In the genomic region with DNA sequence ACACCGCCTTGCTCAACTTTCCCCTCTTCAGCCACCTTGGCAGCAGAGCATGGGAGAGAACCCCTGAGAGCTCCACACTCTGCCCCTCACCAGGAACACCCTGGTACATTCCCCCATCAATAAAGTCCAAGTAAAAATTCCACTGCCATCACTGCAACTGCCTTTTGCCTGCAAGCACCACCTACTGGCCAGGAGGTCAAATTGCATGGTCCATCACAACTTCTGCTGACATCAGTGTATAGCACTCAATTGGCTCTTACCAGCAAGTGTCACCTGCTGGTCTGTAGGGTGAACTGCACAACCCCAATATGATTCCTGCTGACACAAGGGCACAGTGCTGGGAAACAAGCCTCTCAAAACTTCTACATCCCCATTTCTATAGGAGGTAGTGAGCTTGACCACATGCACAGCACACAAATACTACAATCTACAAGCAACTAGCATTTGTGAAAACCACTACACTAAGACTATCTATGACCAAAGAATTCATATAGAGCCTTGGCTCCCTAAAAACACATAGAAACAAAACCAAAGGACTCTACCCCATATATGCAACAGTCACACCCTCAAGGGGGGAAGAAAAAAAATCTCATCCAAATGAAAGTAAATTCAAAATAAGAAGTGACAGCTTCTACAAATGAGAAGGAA, we compare ENCODE assay signal across 8 cellular contexts.
DNase-seq lines count a peak whose midpoint lies in the region; ATAC-seq lines count a peak whose summit lies in the region.

No MANE protein-coding gene starts in this region.

- H3K4me3 Mint-ChIP-seq in memory B cell, result no peak overlapping the region

- H3K36me3 Mint-ChIP-seq in memory B cell, result peaks cover 4% of the 10 kb centered on the region

- ATAC-seq in GM21526 (IDR thresholded peaks at IDR 0.05; ENCODE audit: low FRiP score, unreplicated experiment) (peak; percentile 48), memory B cell (ENCODE audit: low read depth) (peak; percentile 34), HG03196 (IDR thresholded peaks at IDR 0.05; ENCODE audit: unreplicated experiment) (no peak), GM21529 (IDR thresholded peaks at IDR 0.05; ENCODE audit: unreplicated experiment) (no peak)

- H3K27ac Mint-ChIP-seq in memory B cell, result no peak overlapping the region

- peaks cover 13% of the 10 kb centered on the region for H3K4me1 Mint-ChIP-seq in memory B cell

- peak; percentile 50 for DNase-seq in DMS53 treated with DMSO at 0.1 percent for 48 hours (lab: John Stamatoyannopoulos, UW; ENCODE audit: unreplicated experiment)
- peak; percentile 19 for DNase-seq in NOMO-1 treated with dmso at 0.1 percent for 144 hours (lab: John Stamatoyannopoulos, UW; ENCODE audit: unreplicated experiment)
- peak; percentile 21 for DNase-seq in activated naive CD8-positive, alpha-beta T cell treated with anti-CD3 and anti-CD28 coated beads, Interleukin-2, amount 50 U/mL, for 16 hours (ENCODE audit: low read depth, low spot score)
- DNase-seq in memory B cell (ENCODE audit: low spot score in 2 of 2), result no peak
- no peak for DNase-seq in hepatic stellate cell (ENCODE audit: low spot score)

- H3K27me3 Mint-ChIP-seq in memory B cell, result no peaks in the 10 kb centered on the region

- H3K9me3 Mint-ChIP-seq in memory B cell, result peaks cover 2% of the 10 kb centered on the region

Comparison
In these comparisons a context has a peak if more than half of its experiments do, and no peak if none do; other contexts are left out.
1. DNase-seq: peak in DMS53 treated with DMSO at 0.1 percent for 48 hours (single experiment), NOMO-1 treated with dmso at 0.1 percent for 144 hours (single experiment) and activated naive CD8-positive, alpha-beta T cell treated with anti-CD3 and anti-CD28 coated beads, Interleukin-2, amount 50 U/mL, for 16 hours (single experiment); none in memory B cell (0 of 2) and hepatic stellate cell (single experiment).
2. ATAC-seq: peak in GM21526 (single experiment) and memory B cell (single experiment); none in HG03196 (single experiment) and GM21529 (single experiment).